ENCODE assay signal across 24 cellular contexts in genomic region chr12:31342314-31342713, GRCh38.
"Had no signal": no experiment of that assay in that cellular context is flagged by ENCODE, and none has a peak within 500 bp of the region (broad histone marks: within the 10 kb centered on the region; RNA-seq: fewer than 3 reads in every experiment).

No MANE protein-coding gene starts in this region.

- H3K27me3 ChIP-seq: body of pancreas, left lung, thyroid gland, upper lobe of right lung had no signal

- ATAC-seq: activated CD8-positive, alpha-beta memory T cell treated with anti-CD3 and anti-CD28 coated beads, Interleukin-2, amount 10 ng/mL, durations not matched to agents 7 days and 5 days; activated CD8-positive, alpha-beta T cell treated with anti-CD3 and anti-CD28 coated beads for 36 hours; activated naive CD8-positive, alpha-beta T cell treated with anti-CD3 and anti-CD28 coated beads, Interleukin-2, amount 50 U/mL, for 24 hours; body of pancreas; foreskin keratinocyte; left lung; naive thymus-derived CD8-positive, alpha-beta T cell; upper lobe of right lung had no signal

- H3K4me1 ChIP-seq: body of pancreas, foreskin keratinocyte, left lung, prostate gland, thyroid gland, upper lobe of right lung had no signal

- H3K36me3 Mint-ChIP-seq: activated CD8-positive, alpha-beta memory T cell treated with anti-CD3 and anti-CD28 coated beads, Interleukin-2, amount 10 ng/mL, durations not matched to agents 7 days and 5 days; naive thymus-derived CD8-positive, alpha-beta T cell had no signal

- H3K36me3 ChIP-seq: left lung, prostate gland, thyroid gland, upper lobe of right lung had no signal

- H3K9me3 ChIP-seq: body of pancreas, left lung, prostate gland, thyroid gland, upper lobe of right lung had no signal

- H3K27me3 Mint-ChIP-seq: activated CD8-positive, alpha-beta T cell treated with anti-CD3 and anti-CD28 coated beads for 36 hours; naive thymus-derived CD8-positive, alpha-beta T cell had no signal

- H3K27ac ChIP-seq: body of pancreas, foreskin keratinocyte, left lung, prostate gland, thyroid gland, upper lobe of right lung had no signal

- DNase-seq: activated CD4-positive, alpha-beta T cell treated with anti-CD3 and anti-CD28 coated beads, Interleukin-2, amount 10 ng/mL, durations not matched to agents 7 days and 5 days; activated CD4-positive, CD25-positive, alpha-beta regulatory T cell treated with anti-CD3 and anti-CD28 coated beads, Interleukin-2, amount 50 U/mL, for 72 hours; activated CD8-positive, alpha-beta memory T cell treated with anti-CD3 and anti-CD28 coated beads, Interleukin-2, amount 10 ng/mL, durations not matched to agents 7 days and 5 days; activated CD8-positive, alpha-beta T cell treated with anti-CD3 and anti-CD28 coated beads for 36 hours; activated effector memory CD4-positive, alpha-beta T cell treated with anti-CD3 and anti-CD28 coated beads, Interleukin-2, amount 50 U/mL, for 16 hours; activated naive CD4-positive, alpha-beta T cell treated with anti-CD3 and anti-CD28 coated beads, Interleukin-2, amount 50 U/mL, for 16 hours; activated naive CD8-positive, alpha-beta T cell treated with anti-CD3 and anti-CD28 coated beads, Interleukin-2, amount 50 U/mL, for 24 hours; activated T-cell treated with anti-CD3 and anti-CD28 coated beads for 4 hours; anterior cingulate cortex; body of pancreas; effector CD8-positive, alpha-beta T cell; erythroblast; foreskin keratinocyte; naive thymus-derived CD8-positive, alpha-beta T cell; stimulated activated CD4-positive, alpha-beta T cell treated with anti-CD3 and anti-CD28 coated beads, Interleukin-4, amount 100 ng/mL, for 4 hours; substantia nigra; T-helper 2 cell; thyroid gland; upper lobe of right lung had no signal

- H3K9me3 Mint-ChIP-seq: activated CD4-positive, alpha-beta T cell treated with anti-CD3 and anti-CD28 coated beads, Interleukin-2, amount 10 ng/mL, durations not matched to agents 7 days and 5 days; activated CD8-positive, alpha-beta T cell treated with anti-CD3 and anti-CD28 coated beads for 36 hours; activated naive CD8-positive, alpha-beta T cell treated with anti-CD3 and anti-CD28 coated beads, Interleukin-2, amount 50 U/mL, for 24 hours; dendritic cell treated with granulocyte-macrophage colony-stimulating factor and Interleukin-4, amounts not matched to agents 40 ng/mL and 50 ng/mL, for 4 days; naive thymus-derived CD8-positive, alpha-beta T cell; stimulated activated naive CD8-positive, alpha-beta T cell treated with anti-CD3 and anti-CD28 coated beads, Interleukin-15, Interleukin-2, amounts not matched to agents 100 ng/mL and 50 ng/mL, for 24 hours had no signal

- H3K27ac Mint-ChIP-seq: activated CD4-positive, alpha-beta T cell treated with anti-CD3 and anti-CD28 coated beads, Interleukin-2, amount 10 ng/mL, durations not matched to agents 7 days and 5 days; activated CD8-positive, alpha-beta memory T cell treated with anti-CD3 and anti-CD28 coated beads, Interleukin-2, amount 10 ng/mL, durations not matched to agents 7 days and 5 days; activated CD8-positive, alpha-beta T cell treated with anti-CD3 and anti-CD28 coated beads for 36 hours; activated naive CD8-positive, alpha-beta T cell treated with anti-CD3 and anti-CD28 coated beads, Interleukin-2, amount 50 U/mL, for 24 hours; dendritic cell treated with granulocyte-macrophage colony-stimulating factor and Interleukin-4, amounts not matched to agents 40 ng/mL and 50 ng/mL, for 4 days; naive thymus-derived CD8-positive, alpha-beta T cell; stimulated activated naive CD8-positive, alpha-beta T cell treated with anti-CD3 and anti-CD28 coated beads, Interleukin-15, Interleukin-2, amounts not matched to agents 100 ng/mL and 50 ng/mL, for 24 hours had no signal

- H3K4me3 ChIP-seq: body of pancreas, left lung, lung, prostate gland, thyroid gland, upper lobe of right lung had no signal

- H3K4me3 Mint-ChIP-seq: activated CD4-positive, alpha-beta T cell treated with anti-CD3 and anti-CD28 coated beads, Interleukin-2, amount 10 ng/mL, durations not matched to agents 7 days and 5 days; activated CD8-positive, alpha-beta memory T cell treated with anti-CD3 and anti-CD28 coated beads, Interleukin-2, amount 10 ng/mL, durations not matched to agents 7 days and 5 days; activated CD8-positive, alpha-beta T cell treated with anti-CD3 and anti-CD28 coated beads for 36 hours; activated naive CD8-positive, alpha-beta T cell treated with anti-CD3 and anti-CD28 coated beads, Interleukin-2, amount 50 U/mL, for 24 hours; dendritic cell treated with granulocyte-macrophage colony-stimulating factor and Interleukin-4, amounts not matched to agents 40 ng/mL and 50 ng/mL, for 4 days; naive thymus-derived CD8-positive, alpha-beta T cell; stimulated activated naive CD8-positive, alpha-beta T cell treated with anti-CD3 and anti-CD28 coated beads, Interleukin-15, Interleukin-2, amounts not matched to agents 100 ng/mL and 50 ng/mL, for 24 hours had no signal

- H3K4me1 Mint-ChIP-seq: activated CD8-positive, alpha-beta memory T cell treated with anti-CD3 and anti-CD28 coated beads, Interleukin-2, amount 10 ng/mL, durations not matched to agents 7 days and 5 days; activated naive CD8-positive, alpha-beta T cell treated with anti-CD3 and anti-CD28 coated beads, Interleukin-2, amount 50 U/mL, for 24 hours had no signal
